In the genomic region with DNA sequence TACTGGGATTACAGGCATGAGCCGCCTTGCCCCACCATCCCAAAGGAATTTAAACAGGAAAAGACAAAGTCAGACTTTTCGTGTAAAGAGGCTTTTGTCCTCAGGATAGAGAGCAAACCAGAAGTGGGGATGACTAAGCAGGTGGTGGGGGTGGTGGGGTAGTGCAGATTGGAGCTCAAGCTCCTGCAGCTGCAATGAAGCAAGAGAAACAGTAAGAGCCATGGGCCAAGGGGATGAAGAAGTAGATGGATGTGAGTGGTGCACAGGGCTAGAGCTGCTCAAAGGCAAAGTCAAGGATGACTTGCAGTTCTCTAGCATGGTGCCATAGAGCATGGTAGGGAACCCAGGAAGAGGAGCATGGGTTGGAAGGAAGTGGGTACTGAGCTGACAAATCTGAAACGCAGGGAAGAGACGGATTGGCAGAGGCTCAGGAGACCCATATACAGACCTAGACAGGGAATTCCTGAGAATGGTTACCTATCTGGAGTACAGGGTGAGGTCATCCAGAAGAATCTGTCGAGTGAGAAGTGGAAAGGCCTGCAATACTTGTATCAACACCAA, we compare ENCODE assay signal across 12 cellular contexts. TPM values are rescaled to one million over a fixed set of nuclear protein-coding genes. Genes with fewer than 3 reads are reported as not detected.
A peak's percentile ranks its signal among the peaks of the same experiment; 100 is the strongest.
DNase-seq lines count a peak whose midpoint lies in the region; ATAC-seq, FAIRE-seq and TF ChIP-seq lines count a peak whose summit lies in the region.
"Had no signal": no experiment of that assay in that cellular context is flagged by ENCODE, and none has a peak within 500 bp of the region (broad histone marks: within the 10 kb centered on the region; RNA-seq: fewer than 3 reads in every experiment).

No MANE protein-coding gene starts in this region.

- H3K79me2 ChIP-seq in astrocyte (ENCODE audit: insufficient read depth, low read length) = no peaks in the 10 kb centered on the region

- H3K9ac ChIP-seq in IMR-90 (ENCODE audit: low read depth, low read length) = no peak overlapping the region
- H3K9ac ChIP-seq in astrocyte (ENCODE audit: low read length) = no peak overlapping the region

- intact Hi-C loops in IMR-90 (cut with micrococcal nuclease) (no loop called here), left lung (cut with DNase I) (no loop called here)

- peak overlapping the region; percentile 39 for H3K14ac ChIP-seq in IMR-90 (replicated peaks; ENCODE audit: low read depth, low read length)

- H3K27ac ChIP-seq in IMR-90 (ENCODE audit: insufficient read depth, low read length) (peak overlapping the region; percentile 24), astrocyte (ENCODE audit: low read depth, low read length) (no peak overlapping the region), left lung (no peak overlapping the region), WERI-Rb-1 (no peak overlapping the region)
- H3K27ac ChIP-seq: esophagus muscularis mucosa had no signal

- no peaks in the 10 kb centered on the region for H4K20me1 ChIP-seq in IMR-90 (ENCODE audit: insufficient read depth, low read length)
- H4K20me1 ChIP-seq in astrocyte (ENCODE audit: insufficient read depth, low read length) = no peaks in the 10 kb centered on the region

- WGBS in IMR-90 (ENCODE audit: extremely low coverage in 2 of 2, insufficient read length in 1 of 2), 2 experiments = no CpG with 5 or more reads among the region's 5 CpGs

- no peak overlapping the region for H3K4me3 Mint-ChIP-seq in astrocyte (ENCODE audit: unreplicated experiment)

- ATAC-seq in IMR-90 (ENCODE audit: low read depth) = peak; percentile 94
- peak; percentile 55 for ATAC-seq in left lung
- no peak for ATAC-seq in GM21381 (IDR thresholded peaks at IDR 0.05; ENCODE audit: unreplicated experiment)

- POLR2A ChIA-PET in IMR-90 (lab: Charles Lee; ENCODE audit: unreplicated experiment) = interaction anchor here (0.5 kb wide), 1 partner anchor 191 kb away, joined by 3 read pairs; no protein-coding TSS in a partner anchor

- TF ChIP-seq RAD21 in IMR-90 (IDR thresholded peaks at IDR 0.05; ENCODE audit: low read length) = no peak

- peaks cover 8% of the 10 kb centered on the region for H3K4me1 Mint-ChIP-seq in astrocyte (ENCODE audit: low read depth, unreplicated experiment)

- H3K4me1 ChIP-seq in IMR-90 (ENCODE audit: control insufficient read depth, insufficient read depth, low read length) (peaks cover 5% of the 10 kb centered on the region), astrocyte (ENCODE audit: insufficient read depth, low read length) (peaks cover 6% of the 10 kb centered on the region), left lung (no peaks in the 10 kb centered on the region)

- peak overlapping the region; percentile 77 for H2AK9ac ChIP-seq in IMR-90 (replicated peaks; ENCODE audit: low read depth, low read length, poor library complexity)

- no peaks in the 10 kb centered on the region for H3K79me1 ChIP-seq in IMR-90 (ENCODE audit: low read depth in 1 of 2, low read length in 2 of 2)

- FAIRE-seq in astrocyte (lab: Jason Lieb, UNC) = no peak
- FAIRE-seq: TTC549 had no signal

- H3K36me3 ChIP-seq in IMR-90 (ENCODE audit: control insufficient read depth, insufficient read depth, low read length) (no peaks in the 10 kb centered on the region), astrocyte (ENCODE audit: insufficient read depth, low read length) (no peaks in the 10 kb centered on the region), left lung (no peaks in the 10 kb centered on the region), WERI-Rb-1 (no peaks in the 10 kb centered on the region)
- H3K36me3 ChIP-seq: esophagus muscularis mucosa had no signal

- no peak for TF ChIP-seq CTCF in IMR-90 (conservative IDR thresholded peaks at IDR 0.05; ENCODE audit: low read depth, low read length)
- no peak for TF ChIP-seq CTCF in astrocyte (IDR thresholded peaks at IDR 0.05; ENCODE audit: insufficient read depth, low read depth, low read length)
- no peak for TF ChIP-seq CTCF in left lung (IDR thresholded peaks at IDR 0.05)
- TF ChIP-seq CTCF in WERI-Rb-1 (IDR thresholded peaks at IDR 0.05; ENCODE audit: low read depth, low read length) = no peak

- H3K27me3 Mint-ChIP-seq in astrocyte (ENCODE audit: low read depth, unreplicated experiment) = no peaks in the 10 kb centered on the region

- peaks cover 6% of the 10 kb centered on the region; the same call in 1 of the 2 replicates for H3K9me1 ChIP-seq in IMR-90 (ENCODE audit: insufficient read depth, low read length)

- no peak overlapping the region for H3K56ac ChIP-seq in IMR-90 (ENCODE audit: extremely low read depth, insufficient read depth, low read length)

- no peaks in the 10 kb centered on the region for H3K9me3 Mint-ChIP-seq in astrocyte (ENCODE audit: unreplicated experiment)

- dilution Hi-C loops in IMR-90 (cut with HindIII; ENCODE audit: low sequenced_read_pairs, unreplicated experiment) = no loop called here

- peak overlapping the region; percentile 95 for H2AK5ac ChIP-seq in IMR-90 (ENCODE audit: low read depth, low read length)

- TF ChIP-seq POLR2A in IMR-90 (IDR thresholded peaks at IDR 0.05; ENCODE audit: low read depth, low read length) = no peak

- H2BK5ac ChIP-seq in IMR-90 (ENCODE audit: low read depth, low read length, poor library complexity, severe bottlenecking) = peak overlapping the region; percentile 73

- peak overlapping the region; percentile 63; the same call in 1 of the 2 replicates for H3K18ac ChIP-seq in IMR-90 (ENCODE audit: low read depth, low read length)

- CTCF ChIA-PET in IMR-90 (lab: Yijun Ruan, JAX) = interaction anchor here (0.6 kb wide), 1 partner anchor 85 kb away, joined by 3 read pairs; no protein-coding TSS in a partner anchor

- peak overlapping the region; percentile 13; the same call in 1 of the 2 replicates for H4K5ac ChIP-seq in IMR-90 (ENCODE audit: low read depth, low read length)

- H3K27me3 ChIP-seq in IMR-90 (ENCODE audit: control insufficient read depth, insufficient read depth, low read length) = no peaks in the 10 kb centered on the region
- H3K27me3 ChIP-seq in astrocyte (ENCODE audit: insufficient read depth, low read length) = no peaks in the 10 kb centered on the region
- no peaks in the 10 kb centered on the region for H3K27me3 ChIP-seq in left lung
- H3K27me3 ChIP-seq in WERI-Rb-1 (ENCODE audit: insufficient read depth, low read depth, severe bottlenecking) = no peaks in the 10 kb centered on the region
- H3K27me3 ChIP-seq: esophagus muscularis mucosa had no signal

- H4K91ac ChIP-seq in IMR-90 (ENCODE audit: insufficient read depth, low read depth, low read length) = peak overlapping the region; percentile 87

- H2BK15ac ChIP-seq in IMR-90 (ENCODE audit: low read depth, low read length) = peak overlapping the region; percentile 85; the same call in 2 of the 3 replicates

- in situ Hi-C loops in Caki2 (cut with HindIII; ENCODE audit: low pct_unique_long_range_greater_than_20kb, low sequenced_read_pairs) (no loop called here), IMR-90 (cut with MboI; ENCODE audit: low sequenced_read_pairs) (no loop called here)

- H2BK20ac ChIP-seq in IMR-90 (ENCODE audit: low read depth, low read length) = peak overlapping the region; percentile 92

- H3K23ac ChIP-seq in IMR-90 (ENCODE audit: low read depth, low read length) = peak overlapping the region; percentile 40; the same call in 1 of the 2 replicates

- H3K4ac ChIP-seq in IMR-90 (ENCODE audit: low read depth, low read length) = peak overlapping the region; percentile 84

- H2AFZ ChIP-seq in IMR-90 (replicated peaks; ENCODE audit: low read length, poor library complexity) = peak overlapping the region; percentile 91
- peak overlapping the region; percentile 59 for H2AFZ ChIP-seq in astrocyte (ENCODE audit: low read depth, low read length)

- peak; percentile 16 for DNase-seq in Caki2 (ENCODE audit: low read depth)
- peak; percentile 94 for DNase-seq in IMR-90
- peak; percentile 77 for DNase-seq in astrocyte (ENCODE audit: low read depth)
- no peak for DNase-seq in left lung
- DNase-seq in RPMI8226 = no peak
- no peak for DNase-seq in WERI-Rb-1
- no peak for DNase-seq in cortex of kidney (lab: John Stamatoyannopoulos, UW)
- DNase-seq: GDM1 had no signal

- H3K4me2 ChIP-seq in IMR-90 (ENCODE audit: low read depth, low read length) (peak overlapping the region; percentile 24; the same call in 1 of the 2 replicates), astrocyte (ENCODE audit: low read length) (peak overlapping the region; percentile 54)

- H3K9me3 ChIP-seq in IMR-90 (ENCODE audit: control insufficient read depth, insufficient read depth, low read length) (no peaks in the 10 kb centered on the region), astrocyte (ENCODE audit: insufficient read depth, low read depth, low read length) (no peaks in the 10 kb centered on the region), left lung (no peaks in the 10 kb centered on the region), WERI-Rb-1 (ENCODE audit: severe bottlenecking) (no peaks in the 10 kb centered on the region)
- H3K9me3 ChIP-seq: esophagus muscularis mucosa had no signal

- H3K4me3 ChIP-seq in IMR-90 (ENCODE audit: insufficient read depth, low read depth, low read length) (no peak overlapping the region), astrocyte (ENCODE audit: insufficient read depth, low read depth, low read length) (no peak overlapping the region), left lung (no peak overlapping the region), WERI-Rb-1 (ENCODE audit: low read depth, low read length) (no peak overlapping the region)
- H3K4me3 ChIP-seq: esophagus muscularis mucosa, lung had no signal

- no peak overlapping the region for H3K27ac Mint-ChIP-seq in astrocyte (ENCODE audit: unreplicated experiment)

- BruUV-seq in IMR-90 (replicated peaks; lab: Mats Ljungman, UMichigan) = no TSS peak

- H4K8ac ChIP-seq in IMR-90 (ENCODE audit: low read depth in 2 of 2, low read length in 2 of 2) = peak overlapping the region; percentile 48 to 81

- H2BK120ac ChIP-seq in IMR-90 (ENCODE audit: low read depth, low read length) = peak overlapping the region; percentile 84

- peaks cover 2% of the 10 kb centered on the region for H3K36me3 Mint-ChIP-seq in astrocyte (ENCODE audit: low read depth, unreplicated experiment)

TF ChIP-seq in IMR-90, 13 proteins besides CTCF, POLR2A, EP300 and RAD21 (continues in another document):
- TF ChIP-seq SMC3 (IDR thresholded peaks at IDR 0.05; ENCODE audit: low read depth, low read length) = no peak

RNA-seq across cellular contexts. Expression of gene RNF34, which starts 11.4 kb away (rescaled TPM):
- 37.0 and 47.9 TPM in 2 replicates for total RNA-seq in Caki2 (2014; rRNA removed; shearing (Covaris generic); ENCODE audit: low replicate concordance)
- total RNA-seq in IMR-90 (2012; rRNA removed) (69.4 and 69.5 TPM in 2 replicates), astrocyte (35.4 and 37.7 TPM in 2 replicates), left lung (10 to 100 TPM; 26.1 to 36.5 TPM)
- polyA plus RNA-seq in IMR-90 (2012; rRNA removed) = 33.2 and 39.4 TPM in 2 replicates
- 19.0 and 26.8 TPM in 2 replicates for polyA plus RNA-seq in IMR-90 (2012; cell fraction: cytosol; rRNA removed)
- polyA plus RNA-seq in IMR-90 (2012; cell fraction: nucleus; rRNA removed; ENCODE audit: low replicate concordance) = 34.9 and 48.9 TPM in 2 replicates

RNA-seq across cellular contexts. Expression of gene ANAPC5, which starts 36.3 kb away (rescaled TPM):
- total RNA-seq in Caki2 (2014; rRNA removed; shearing (Covaris generic); ENCODE audit: low replicate concordance) = 124 and 145 TPM in 2 replicates
- 174 and 211 TPM in 2 replicates for total RNA-seq in IMR-90 (2012; rRNA removed)
- 156 and 157 TPM in 2 replicates for polyA plus RNA-seq in IMR-90 (2012; rRNA removed)
- 79.4 and 84.8 TPM in 2 replicates for polyA plus RNA-seq in IMR-90 (2012; cell fraction: cytosol; rRNA removed)
- polyA plus RNA-seq in IMR-90 (2012; cell fraction: nucleus; rRNA removed; ENCODE audit: low replicate concordance) = 288 and 476 TPM in 2 replicates
- total RNA-seq in astrocyte = 85.8 and 94.4 TPM in 2 replicates
- 100 to 1,000 TPM in 1 of 2 donors, 10 to 100 TPM in 1; 84.8 to 108 TPM for total RNA-seq in left lung

Comparison
In these comparisons a context has a peak if more than half of its experiments do, and no peak if none do; other contexts are left out.
1. DNase-seq: peak in Caki2 (single experiment), IMR-90 (single experiment) and astrocyte (single experiment); none in left lung (0 of 2), RPMI8226 (single experiment), WERI-Rb-1 (single experiment) and cortex of kidney (single experiment).